8 cellular contexts compared by ENCODE assay signal in genomic region chr5:58886315-58887207, GRCh38.
DNase-seq lines count a peak whose midpoint lies in the region; ATAC-seq lines count a peak whose summit lies in the region.

No MANE protein-coding gene starts in this region.

- no peak overlapping the region for H3K4ac ChIP-seq in neuronal stem cell (ENCODE audit: low read length)

- no peak overlapping the region for H2AK5ac ChIP-seq in neuronal stem cell (ENCODE audit: low read depth, low read length)

- no peak overlapping the region for H2BK15ac ChIP-seq in neuronal stem cell (ENCODE audit: low read length)

- H3K4me1 ChIP-seq in neuronal stem cell (ENCODE audit: control insufficient read depth in 2 of 2, insufficient read depth in 1 of 2, low read depth in 1 of 2, low read length in 2 of 2): peaks cover 8 to 9% of the 10 kb centered on the region in 2 donors

- H2BK120ac ChIP-seq in neuronal stem cell (ENCODE audit: low read depth, low read length): no peak overlapping the region

- H3K4me3 ChIP-seq in neuronal stem cell (ENCODE audit: low read length in 2 of 2): peak overlapping the region in 1 of 2 donors; percentile 26

- no CpG with 5 or more reads among the region's 14 CpGs for WGBS in neuronal stem cell (ENCODE audit: extremely low coverage in 2 of 2, insufficient read length in 2 of 2, insufficient replicate concordance in 1 of 2), 2 donors

- ATAC-seq in GM21360 (IDR thresholded peaks at IDR 0.05; ENCODE audit: unreplicated experiment): peak; percentile 81
- ATAC-seq in activated T-cell treated with anti-CD3 and anti-CD28 coated beads, Interleukin-2, amount 50 U/mL, for 4 hours: peak; percentile 75 to 78

- H4K8ac ChIP-seq in neuronal stem cell (ENCODE audit: low read depth, low read length): no peak overlapping the region

- peaks cover 6% of the 10 kb centered on the region for H3K27me3 Mint-ChIP-seq in activated T-cell treated with anti-CD3 and anti-CD28 coated beads, Interleukin-2, amount 50 U/mL, for 4 hours (ENCODE audit: low read depth)

- H2BK5ac ChIP-seq in neuronal stem cell (ENCODE audit: low read length): no peak overlapping the region

- peak overlapping the region; percentile 93 for H2AFZ ChIP-seq in neuronal stem cell (ENCODE audit: low read length)

- no peak overlapping the region for H4K91ac ChIP-seq in neuronal stem cell (ENCODE audit: low read depth, low read length, poor library complexity)

- H3K4me1 Mint-ChIP-seq in activated T-cell treated with anti-CD3 and anti-CD28 coated beads, Interleukin-2, amount 50 U/mL, for 4 hours (ENCODE audit: low read depth): peaks cover 20% of the 10 kb centered on the region

- H3K9ac ChIP-seq in neuronal stem cell (ENCODE audit: low read depth, low read length, poor library complexity): no peak overlapping the region

- H3K18ac ChIP-seq in neuronal stem cell (ENCODE audit: low read length): no peak overlapping the region

- no peak overlapping the region for H3K27ac ChIP-seq in neuronal stem cell (replicated peaks; ENCODE audit: low read length)

- H3K4me2 ChIP-seq in neuronal stem cell (ENCODE audit: insufficient read depth, low read length, poor library complexity, severe bottlenecking): no peak overlapping the region

- no peaks in the 10 kb centered on the region for H3K27me3 ChIP-seq in neuronal stem cell (ENCODE audit: control insufficient read depth in 3 of 3, insufficient read depth in 3 of 3, low read depth in 1 of 3, low read length in 3 of 3)

- H3K23ac ChIP-seq in neuronal stem cell (ENCODE audit: low read depth, low read length, poor library complexity): no peak overlapping the region

- no peaks in the 10 kb centered on the region for H3K36me3 ChIP-seq in neuronal stem cell (replicated peaks in 1 of 2; ENCODE audit: control insufficient read depth in 2 of 2, insufficient read depth in 2 of 2, low read length in 2 of 2)

- H3K4me3 Mint-ChIP-seq in activated T-cell treated with anti-CD3 and anti-CD28 coated beads, Interleukin-2, amount 50 U/mL, for 4 hours: no peak overlapping the region

- no peak overlapping the region for H2BK12ac ChIP-seq in neuronal stem cell (ENCODE audit: low read length)

- no peaks in the 10 kb centered on the region for H3K79me1 ChIP-seq in neuronal stem cell (ENCODE audit: low read depth, low read length)

- H3K36me3 Mint-ChIP-seq in activated T-cell treated with anti-CD3 and anti-CD28 coated beads, Interleukin-2, amount 50 U/mL, for 4 hours (ENCODE audit: insufficient read depth): no peaks in the 10 kb centered on the region

- DNase-seq in DMS 273 (lab: John Stamatoyannopoulos, UW; ENCODE audit: unreplicated experiment) (peak; percentile 87), HK-2 (ENCODE audit: unreplicated experiment) (peak; percentile 29), OCI-M2 (lab: John Stamatoyannopoulos, UW; ENCODE audit: unreplicated experiment) (peak; percentile 2), fibroblast of peridontal ligament (ENCODE audit: extremely low read depth) (peak; percentile 79), neuronal stem cell (ENCODE audit: low spot score) (peak; percentile 57), stromal cell of bone marrow (ENCODE audit: low read depth) (peak; percentile 35)
- peak; percentile 47 for DNase-seq in activated T-cell treated with anti-CD3 and anti-CD28 coated beads, Interleukin-2, amount 50 U/mL, for 4 hours

- no peaks in the 10 kb centered on the region for H3K9me3 Mint-ChIP-seq in activated T-cell treated with anti-CD3 and anti-CD28 coated beads, Interleukin-2, amount 50 U/mL, for 4 hours

- H3K14ac ChIP-seq in neuronal stem cell (ENCODE audit: low read length): no peak overlapping the region

- peaks cover 0 to 7% of the 10 kb centered on the region in 2 donors for H3K9me3 ChIP-seq in neuronal stem cell (replicated peaks in 1 of 2; ENCODE audit: control insufficient read depth in 2 of 2, insufficient read depth in 1 of 2, low read depth in 1 of 2, low read length in 2 of 2)

Comparison
In these comparisons a context has a peak if more than half of its experiments do, and no peak if none do; other contexts are left out.
1. DNase-seq: peak in every context shown above with its lines; median percentile 87 in DMS 273; 79 in fibroblast of peridontal ligament; 57 in neuronal stem cell; 47 in activated T-cell treated with anti-CD3 and anti-CD28 coated beads, Interleukin-2, amount 50 U/mL, for 4 hours; 35 in stromal cell of bone marrow; 29 in HK-2; 2 in OCI-M2.